15 cellular contexts compared by ENCODE assay signal in the genomic region with DNA sequence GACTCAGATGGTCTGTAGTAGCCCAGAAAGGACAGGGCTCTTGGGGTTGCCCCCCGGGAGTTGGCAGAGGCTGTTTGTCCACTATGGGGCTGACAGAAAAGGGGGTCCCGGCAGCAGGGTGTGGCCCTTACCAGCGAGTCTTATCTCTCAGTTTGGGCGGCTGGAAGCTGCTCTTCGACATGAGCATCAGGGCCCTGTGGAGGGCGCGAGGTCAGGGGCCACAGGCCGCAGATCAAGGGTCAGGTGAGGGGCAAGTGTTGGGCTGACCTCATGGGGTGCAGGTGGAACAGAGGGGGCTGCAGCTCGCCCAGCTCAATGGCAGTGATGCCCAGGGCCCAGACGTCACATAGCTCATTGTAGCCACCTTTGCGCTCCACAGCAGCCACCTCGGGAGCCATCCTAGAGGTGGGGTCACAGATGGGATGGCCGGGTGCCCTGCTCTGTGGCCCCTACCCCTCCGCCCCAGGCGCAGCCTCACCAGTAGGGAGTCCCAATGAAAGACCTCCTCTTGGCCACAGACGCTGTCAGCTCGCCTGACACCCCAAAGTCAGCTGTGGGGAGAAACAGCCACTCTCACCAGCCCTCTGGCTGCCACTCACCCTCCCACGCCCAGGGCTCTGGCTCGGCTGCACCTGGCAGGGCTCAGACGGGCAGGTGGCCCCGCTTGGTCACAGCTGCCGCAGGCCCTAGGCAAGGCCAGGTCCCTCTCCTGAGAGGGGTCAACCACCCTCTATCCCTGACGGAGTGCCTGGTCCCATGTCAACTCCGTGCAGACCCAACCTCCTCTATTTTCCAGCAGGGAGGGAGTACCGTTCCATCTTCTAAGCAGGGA. TPM values are rescaled to one million over a fixed set of nuclear protein-coding genes. Genes with fewer than 3 reads are reported as not detected.
DNase-seq lines count a peak whose midpoint lies in the region; ATAC-seq and TF ChIP-seq lines count a peak whose summit lies in the region.
"Had no signal": no experiment of that assay in that cellular context is flagged by ENCODE, and none has a peak within 500 bp of the region (broad histone marks: within the 10 kb centered on the region; RNA-seq: fewer than 3 reads in every experiment).

No MANE protein-coding gene starts in this region.

- H3K36me3 Mint-ChIP-seq in activated naive CD8-positive, alpha-beta T cell treated with anti-CD3 and anti-CD28 coated beads for 36 hours = peaks cover 3% of the 10 kb centered on the region
- H3K36me3 Mint-ChIP-seq in neural crest cell (ENCODE audit: low read depth) = no peaks in the 10 kb centered on the region

- H3K4me1 ChIP-seq in BLaER1 = peaks cover 83% of the 10 kb centered on the region

- peaks cover 43% of the 10 kb centered on the region for H3K36me3 ChIP-seq in BLaER1

- H3K4me2 ChIP-seq in BLaER1 = peak overlapping the region; percentile 100

- no peaks in the 10 kb centered on the region for H3K27me3 ChIP-seq in BLaER1
- H3K27me3 ChIP-seq: hepatocyte, suprapubic skin had no signal

- H3K27ac ChIP-seq in BLaER1 = peak overlapping the region; percentile 89
- H3K27ac ChIP-seq: suprapubic skin had no signal

- H3K27ac Mint-ChIP-seq in activated naive CD8-positive, alpha-beta T cell treated with anti-CD3 and anti-CD28 coated beads for 36 hours = peak overlapping the region; percentile 77
- no peak overlapping the region for H3K27ac Mint-ChIP-seq in neural crest cell (ENCODE audit: unreplicated experiment)

- no peak for DNase-seq in activated naive CD8-positive, alpha-beta T cell treated with anti-CD3 and anti-CD28 coated beads for 36 hours
- no peak for DNase-seq in neural crest cell (ENCODE audit: low read depth, low spot score)
- DNase-seq in T1000 (lab: John Stamatoyannopoulos, UW) = no peak
- DNase-seq in ACHN = no peak
- DNase-seq: activated effector memory CD4-positive, alpha-beta T cell treated with anti-CD3 and anti-CD28 coated beads, Interleukin-2, amount 50 U/mL, for 16 hours; DMS 273 treated with DMSO at 0.1 percent for 48 hours; effector CD8-positive, alpha-beta T cell; MM.1S; NCI-H526 treated with DMSO at 0.1 percent for 48 hours had no signal

- no peaks in the 10 kb centered on the region for H3K9me3 Mint-ChIP-seq in activated naive CD8-positive, alpha-beta T cell treated with anti-CD3 and anti-CD28 coated beads for 36 hours
- H3K9me3 Mint-ChIP-seq in neural crest cell = no peaks in the 10 kb centered on the region

- peak overlapping the region; percentile 82 for H3K4me3 Mint-ChIP-seq in activated naive CD8-positive, alpha-beta T cell treated with anti-CD3 and anti-CD28 coated beads for 36 hours
- H3K4me3 Mint-ChIP-seq in neural crest cell = peak overlapping the region; percentile 62

- H3K4me1 Mint-ChIP-seq in activated naive CD8-positive, alpha-beta T cell treated with anti-CD3 and anti-CD28 coated beads for 36 hours = peaks cover 20% of the 10 kb centered on the region
- peaks cover 10% of the 10 kb centered on the region for H3K4me1 Mint-ChIP-seq in neural crest cell

- H3K27me3 Mint-ChIP-seq in activated naive CD8-positive, alpha-beta T cell treated with anti-CD3 and anti-CD28 coated beads for 36 hours = no peaks in the 10 kb centered on the region
- H3K27me3 Mint-ChIP-seq in neural crest cell (ENCODE audit: low read depth) = no peaks in the 10 kb centered on the region

- 0 out of 2 replicates have a peak, but pooled peaks cover 4% of the 10 kb centered on the region for H4K20me1 ChIP-seq in BLaER1

- ATAC-seq in GM21360 (IDR thresholded peaks at IDR 0.05; ENCODE audit: unreplicated experiment) = no peak
- no peak for ATAC-seq in HG02623 (IDR thresholded peaks at IDR 0.05; ENCODE audit: unreplicated experiment)

- no peak for TF ChIP-seq CTCF in GM12875 (IDR thresholded peaks at IDR 0.05; ENCODE audit: borderline replicate concordance, insufficient read depth, low read depth, low read length)
- no peak for TF ChIP-seq CTCF in neural crest cell (conservative IDR thresholded peaks at IDR 0.05)

- peak overlapping the region; percentile 75 for H3K9ac ChIP-seq in BLaER1

- in situ Hi-C loops in ACHN (cut with HindIII; ENCODE audit: low pct_ligation_motif_present, low pct_unique_long_range_greater_than_20kb, low sequenced_read_pairs) = no loop called here

- peak overlapping the region; percentile 73 for H3K4me3 ChIP-seq in BLaER1
- peak overlapping the region; percentile 26 for H3K4me3 ChIP-seq in GM12875 (ENCODE audit: low read depth, low read length)
- H3K4me3 ChIP-seq: hepatocyte, suprapubic skin had no signal

- no peaks in the 10 kb centered on the region for H3K9me3 ChIP-seq in BLaER1
- H3K9me3 ChIP-seq: suprapubic skin had no signal

RNA-seq across cellular contexts. Expression of a gene that starts 2.2 kb away (rescaled TPM):
- 10 to 100 TPM; 60.4 to 63.8 TPM for total RNA-seq in activated naive CD8-positive, alpha-beta T cell treated with anti-CD3 and anti-CD28 coated beads for 36 hours
- total RNA-seq in neural crest cell = 13.1 and 14.6 TPM in 2 replicates

RNA-seq across cellular contexts. Expression of a gene that starts 9.5 kb away (rescaled TPM):
- total RNA-seq in activated naive CD8-positive, alpha-beta T cell treated with anti-CD3 and anti-CD28 coated beads for 36 hours = 10 to 100 TPM; 35.8 to 37.0 TPM
- 54.8 and 57.9 TPM in 2 replicates for total RNA-seq in neural crest cell

RNA-seq across cellular contexts. Expression of a gene that starts 22.5 kb away (rescaled TPM):
- 100 to 1,000 TPM; 453 to 463 TPM for total RNA-seq in activated naive CD8-positive, alpha-beta T cell treated with anti-CD3 and anti-CD28 coated beads for 36 hours
- 578 and 592 TPM in 2 replicates for total RNA-seq in neural crest cell

RNA-seq across cellular contexts. Expression of a gene that starts 41.1 kb away (rescaled TPM):
- total RNA-seq in activated naive CD8-positive, alpha-beta T cell treated with anti-CD3 and anti-CD28 coated beads for 36 hours = 1 to 10 TPM; 1.6 to 1.8 TPM
- total RNA-seq in neural crest cell = 1.2 TPM in 2 replicates

RNA-seq across cellular contexts. Expression of a gene that starts 43.6 kb away (rescaled TPM):
- total RNA-seq in activated naive CD8-positive, alpha-beta T cell treated with anti-CD3 and anti-CD28 coated beads for 36 hours = under 1 TPM; 0.46 to 0.54 TPM
- 3.0 and 3.5 TPM in 2 replicates for total RNA-seq in neural crest cell
